ENCODE assay signal across 16 cellular contexts in the genomic region with DNA sequence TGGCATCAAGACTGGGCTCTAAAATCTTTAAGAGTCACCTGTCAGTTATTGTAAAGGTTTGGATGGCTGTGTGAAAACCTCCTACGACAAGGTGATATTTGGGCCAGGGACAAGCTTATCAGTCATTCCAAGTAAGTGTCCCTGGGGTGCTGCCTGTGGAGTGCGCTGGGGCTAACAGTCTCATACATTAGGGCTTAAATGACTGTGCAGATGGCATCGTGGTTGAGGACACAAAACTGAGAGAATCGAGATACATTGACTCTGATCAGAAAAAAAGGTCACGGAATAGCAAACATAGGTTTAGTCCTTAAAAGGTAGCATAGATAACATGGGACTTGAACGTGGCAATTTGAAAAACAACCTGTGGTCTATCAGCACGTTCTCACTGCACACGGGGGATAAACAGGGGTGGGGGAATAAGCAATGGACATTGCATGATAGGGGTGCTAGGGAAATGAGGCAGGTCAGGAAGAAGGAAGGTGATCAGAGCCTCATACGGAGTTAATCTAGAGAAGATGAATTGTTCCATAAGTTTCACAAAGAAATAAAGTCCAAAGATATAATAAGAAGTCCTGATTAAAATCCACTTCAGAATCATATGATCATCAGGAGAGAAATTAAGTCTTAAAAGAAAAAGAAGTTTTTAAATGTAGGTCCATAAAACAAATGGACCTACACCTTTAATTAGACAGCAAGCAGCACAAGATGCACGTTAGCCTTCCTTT.
A peak's percentile ranks its signal among the peaks of the same experiment; 100 is the strongest.
DNase-seq lines count a peak whose midpoint lies in the region; ATAC-seq and TF ChIP-seq lines count a peak whose summit lies in the region.
"Had no signal": no experiment of that assay in that cellular context is flagged by ENCODE, and none has a peak within 500 bp of the region (broad histone marks: within the 10 kb centered on the region; RNA-seq: fewer than 3 reads in every experiment).

No MANE protein-coding gene starts in this region.

- H3K9me3 ChIP-seq in CD8-positive, alpha-beta memory T cell (ENCODE audit: low read length): no peaks in the 10 kb centered on the region
- H3K9me3 ChIP-seq in breast epithelium: no peaks in the 10 kb centered on the region
- H3K9me3 ChIP-seq: MG63, testis had no signal

- no peaks in the 10 kb centered on the region for H3K27me3 Mint-ChIP-seq in CD8-positive, alpha-beta memory T cell
- no peaks in the 10 kb centered on the region for H3K27me3 Mint-ChIP-seq in central memory CD8-positive, alpha-beta T cell

- H3K4me3 Mint-ChIP-seq in CD8-positive, alpha-beta memory T cell: peak overlapping the region; percentile 76 to 91 (median 88)
- peak overlapping the region; percentile 80 for H3K4me3 Mint-ChIP-seq in central memory CD8-positive, alpha-beta T cell

- CTCF ChIA-PET in CD8-positive, alpha-beta memory T cell (lab: Charles Lee): no interaction called here

- no peak for TF ChIP-seq CTCF in breast epithelium (IDR thresholded peaks at IDR 0.05)

- H3K4me1 Mint-ChIP-seq in CD8-positive, alpha-beta memory T cell: peaks cover 0 to 8% (median 3%) of the 10 kb centered on the region in 3 donors
- no peaks in the 10 kb centered on the region for H3K4me1 Mint-ChIP-seq in central memory CD8-positive, alpha-beta T cell

- peaks cover 0 to 55% (median 6%) of the 10 kb centered on the region in 3 donors for H3K36me3 Mint-ChIP-seq in CD8-positive, alpha-beta memory T cell
- H3K36me3 Mint-ChIP-seq in central memory CD8-positive, alpha-beta T cell (ENCODE audit: insufficient read depth): peaks cover 22% of the 10 kb centered on the region

- no peak for DNase-seq in CD8-positive, alpha-beta memory T cell
- DNase-seq in central memory CD8-positive, alpha-beta T cell (ENCODE audit: low spot score in 2 of 2): no peak
- DNase-seq in medulla oblongata (ENCODE audit: extremely low spot score) (no peak), breast epithelium (ENCODE audit: low spot score in 2 of 2) (no peak), DMS53 treated with DMSO at 0.1 percent for 48 hours (lab: John Stamatoyannopoulos, UW; ENCODE audit: unreplicated experiment) (no peak)
- DNase-seq: activated gamma-delta T cell treated with Interleukin-2 at 50 U/mL for 16 hours, cerebellar nuclear complex, COR-L47, MG63, NCI-H345, retina, testis had no signal

- no peak overlapping the region for H3K27ac ChIP-seq in CD8-positive, alpha-beta memory T cell (ENCODE audit: low read depth, low read length)
- H3K27ac ChIP-seq in breast epithelium: no peak overlapping the region
- H3K27ac ChIP-seq: RWPE1, testis had no signal

- intact Hi-C loops in breast epithelium (cut with DNase I; ENCODE audit: low total_unique reads): loop anchor here (10.0 kb wide), 2 partner anchors 66 to 1586 kb away; a partner anchor contains a TSS

- no peak overlapping the region for H3K4me3 ChIP-seq in CD8-positive, alpha-beta memory T cell (ENCODE audit: low read length)
- H3K4me3 ChIP-seq in breast epithelium: no peak overlapping the region
- H3K4me3 ChIP-seq: MG63, testis had no signal

- peak overlapping the region in 7 of 8 donors; percentile 43 to 99 (median 89) for H3K27ac Mint-ChIP-seq in CD8-positive, alpha-beta memory T cell
- H3K27ac Mint-ChIP-seq in central memory CD8-positive, alpha-beta T cell (ENCODE audit: low read depth): peak overlapping the region; percentile 6

- no peaks in the 10 kb centered on the region for H3K27me3 ChIP-seq in CD8-positive, alpha-beta memory T cell (ENCODE audit: insufficient read depth, low read length, poor library complexity, severe bottlenecking)
- no peaks in the 10 kb centered on the region for H3K27me3 ChIP-seq in breast epithelium
- H3K27me3 ChIP-seq: testis had no signal

- ATAC-seq in GM18861 (IDR thresholded peaks at IDR 0.05; ENCODE audit: unreplicated experiment) (peak; percentile 30), HG03558 (IDR thresholded peaks at IDR 0.05; ENCODE audit: extremely low read depth, unreplicated experiment) (peak; percentile 25), HG03565 (IDR thresholded peaks at IDR 0.05; ENCODE audit: unreplicated experiment) (no peak)
- ATAC-seq in central memory CD8-positive, alpha-beta T cell (replicated peaks; ENCODE audit: extremely low read depth, poor library complexity, severe bottlenecking): no peak

- no peaks in the 10 kb centered on the region for H3K9me3 Mint-ChIP-seq in CD8-positive, alpha-beta memory T cell
- no peaks in the 10 kb centered on the region for H3K9me3 Mint-ChIP-seq in central memory CD8-positive, alpha-beta T cell

- no peak for TF ChIP-seq POLR2A in breast epithelium (IDR thresholded peaks at IDR 0.05)

- no peaks in the 10 kb centered on the region for H3K4me1 ChIP-seq in CD8-positive, alpha-beta memory T cell (ENCODE audit: insufficient read depth, low read length)
- no peaks in the 10 kb centered on the region for H3K4me1 ChIP-seq in breast epithelium

- POLR2A ChIA-PET in CD8-positive, alpha-beta memory T cell (lab: Charles Lee): no interaction called here

- no peaks in the 10 kb centered on the region for H3K36me3 ChIP-seq in CD8-positive, alpha-beta memory T cell (ENCODE audit: insufficient read depth, low read length)
- H3K36me3 ChIP-seq in breast epithelium: no peaks in the 10 kb centered on the region
- H3K36me3 ChIP-seq: MG63 had no signal

Comparison
In these comparisons a context has a peak if more than half of its experiments do, and no peak if none do; other contexts are left out.
1. ATAC-seq: peak in GM18861 (single experiment) and HG03558 (single experiment); none in central memory CD8-positive, alpha-beta T cell (single experiment) and HG03565 (single experiment).